ENCODE assay signal across 37 cellular contexts in genomic region chr2:113039675-113040074, GRCh38. TPM values are rescaled to one million over a fixed set of nuclear protein-coding genes. Genes with fewer than 3 reads are reported as not detected.
"Had no signal": no experiment of that assay in that cellular context is flagged by ENCODE, and none has a peak within 500 bp of the region (broad histone marks: within the 10 kb centered on the region; RNA-seq: fewer than 3 reads in every experiment).

No MANE protein-coding gene starts in this region.

- H3K4me3 ChIP-seq: body of pancreas, breast epithelium, Peyer's patch, SJSA1 had no signal

- H3K36me3 ChIP-seq: breast epithelium, Peyer's patch, SJSA1 had no signal

- H3K27me3 Mint-ChIP-seq: activated CD4-positive, alpha-beta T cell treated with anti-CD3 and anti-CD28 coated beads for 36 hours; activated naive CD4-positive, alpha-beta T cell treated with anti-CD3 and anti-CD28 coated beads, Interleukin-2, amount 50 U/mL, for 24 hours; activated T-cell treated with anti-CD3 and anti-CD28 coated beads, Interleukin-2, amount 50 U/mL, for 24 hours had no signal

- H3K9me3 Mint-ChIP-seq: activated CD4-positive, alpha-beta T cell treated with anti-CD3 and anti-CD28 coated beads, Interleukin-2, amount 10 ng/mL, durations not matched to agents 7 days and 5 days; activated naive CD4-positive, alpha-beta T cell treated with anti-CD3 and anti-CD28 coated beads, Interleukin-2, amount 50 U/mL, for 24 hours; activated naive CD8-positive, alpha-beta T cell treated with anti-CD3 and anti-CD28 coated beads, Interleukin-2, amount 10 ng/mL, durations not matched to agents 7 days and 5 days; activated T-cell treated with anti-CD3 and anti-CD28 coated beads, Interleukin-2, amount 50 U/mL, for 24 hours; activated T-helper 2 cell treated with anti-CD3 and anti-CD28 coated beads, Interferon-gamma antibody, Interleukin-2, Interleukin-4, amounts not matched to agents 10 μg/mL and 5 μg/mL and 100 μg/mL, durations not matched to agents 14 hours and 24 hours and 36 hours; T-helper 1 cell treated with Interleukin-12 subunit alpha and Interleukin-12 subunit beta and Interleukin-4 antibody, amounts not matched to agents 30 μg/mL and 1 μg/mL, for 36 hours; T-helper 2 cell treated with Interferon-gamma antibody and Interleukin-4, amounts not matched to agents 5 μg/mL and 100 μg/mL, for 36 hours had no signal

- DNase-seq: activated CD4-positive, alpha-beta T cell treated with anti-CD3 and anti-CD28 coated beads for 36 hours; activated CD4-positive, alpha-beta T cell treated with anti-CD3 and anti-CD28 coated beads, Interleukin-2, amount 10 ng/mL, durations not matched to agents 7 days and 5 days; activated CD4-positive, alpha-beta T cell treated with anti-CD3 and anti-CD28 coated beads, Interleukin-2, amount 50 U/mL, for 48 hours; activated CD8-positive, alpha-beta T cell treated with anti-CD3 and anti-CD28 coated beads, Interleukin-2, amount 10 ng/mL, durations not matched to agents 7 days and 5 days; activated gamma-delta T cell; activated naive CD4-positive, alpha-beta T cell treated with Interleukin-2 at 50 U/mL for 16 hours; activated naive CD8-positive, alpha-beta T cell treated with anti-CD3 and anti-CD28 coated beads, Interleukin-2, amount 10 ng/mL, durations not matched to agents 7 days and 5 days; activated T-cell treated with anti-CD3 and anti-CD28 coated beads, Interleukin-2, amount 50 U/mL, for 24 hours; amygdala; MM.1S; NCI-H1105; NCI-H1417 treated with DMSO at 0.1 percent for 48 hours; NCI-H187 treated with DMSO at 0.1 percent for 48 hours; NCI-H2081; NCI-H226; NCI-H524 treated with DMSO at 0.1 percent for 48 hours; NK-92 treated with Interleukin-12 subunit alpha and Interleukin-12 subunit beta, amount 100 ng/mL, for 24 hours; PC-3; Peyer's patch; RPMI8226; SHP77 treated with DMSO at 0.1 percent for 48 hours; SK-N-SH had no signal

- ATAC-seq: activated CD4-positive, alpha-beta T cell treated with anti-CD3 and anti-CD28 coated beads for 36 hours; activated CD4-positive, CD25-positive, alpha-beta regulatory T cell treated with anti-CD3 and anti-CD28 coated beads, Interleukin-2, amount 50 U/mL, for 24 hours; activated CD8-positive, alpha-beta T cell treated with anti-CD3 and anti-CD28 coated beads, Interleukin-2, amount 10 ng/mL, durations not matched to agents 7 days and 5 days; PC-3; WTC11 had no signal

- H3K9me3 ChIP-seq: body of pancreas, breast epithelium, Peyer's patch, SJSA1, SK-N-SH had no signal

- H3K4me1 ChIP-seq: breast epithelium, Peyer's patch, SJSA1 had no signal

- H3K4me2 ChIP-seq: SK-N-SH had no signal

- H3K27ac Mint-ChIP-seq: activated CD4-positive, alpha-beta T cell treated with anti-CD3 and anti-CD28 coated beads for 36 hours; activated CD4-positive, alpha-beta T cell treated with anti-CD3 and anti-CD28 coated beads, Interleukin-2, amount 10 ng/mL, durations not matched to agents 7 days and 5 days; activated CD8-positive, alpha-beta T cell treated with anti-CD3 and anti-CD28 coated beads, Interleukin-2, amount 10 ng/mL, durations not matched to agents 7 days and 5 days; activated naive CD4-positive, alpha-beta T cell treated with anti-CD3 and anti-CD28 coated beads, Interleukin-2, amount 50 U/mL, for 24 hours; activated naive CD8-positive, alpha-beta T cell treated with anti-CD3 and anti-CD28 coated beads, Interleukin-2, amount 10 ng/mL, durations not matched to agents 7 days and 5 days; activated T-cell treated with anti-CD3 and anti-CD28 coated beads, Interleukin-2, amount 50 U/mL, for 24 hours; activated T-helper 2 cell treated with anti-CD3 and anti-CD28 coated beads, Interferon-gamma antibody, Interleukin-2, Interleukin-4, amounts not matched to agents 10 μg/mL and 5 μg/mL and 100 μg/mL, durations not matched to agents 14 hours and 24 hours and 36 hours; T-helper 1 cell treated with Interleukin-12 subunit alpha and Interleukin-12 subunit beta and Interleukin-4 antibody, amounts not matched to agents 30 μg/mL and 1 μg/mL, for 36 hours; T-helper 2 cell treated with Interferon-gamma antibody and Interleukin-4, amounts not matched to agents 5 μg/mL and 100 μg/mL, for 36 hours; WTC11 had no signal

- H3K4me3 Mint-ChIP-seq: activated CD4-positive, alpha-beta T cell treated with anti-CD3 and anti-CD28 coated beads for 36 hours; activated CD4-positive, alpha-beta T cell treated with anti-CD3 and anti-CD28 coated beads, Interleukin-2, amount 10 ng/mL, durations not matched to agents 7 days and 5 days; activated CD8-positive, alpha-beta T cell treated with anti-CD3 and anti-CD28 coated beads, Interleukin-2, amount 10 ng/mL, durations not matched to agents 7 days and 5 days; activated naive CD4-positive, alpha-beta T cell treated with anti-CD3 and anti-CD28 coated beads, Interleukin-2, amount 50 U/mL, for 24 hours; activated naive CD8-positive, alpha-beta T cell treated with anti-CD3 and anti-CD28 coated beads, Interleukin-2, amount 10 ng/mL, durations not matched to agents 7 days and 5 days; activated T-cell treated with anti-CD3 and anti-CD28 coated beads, Interleukin-2, amount 50 U/mL, for 24 hours; T-helper 1 cell treated with Interleukin-12 subunit alpha and Interleukin-12 subunit beta and Interleukin-4 antibody, amounts not matched to agents 30 μg/mL and 1 μg/mL, for 36 hours; T-helper 2 cell treated with Interferon-gamma antibody and Interleukin-4, amounts not matched to agents 5 μg/mL and 100 μg/mL, for 36 hours; WTC11 had no signal

- H3K27ac ChIP-seq: breast epithelium, Peyer's patch, SJSA1 had no signal

- H3K9ac ChIP-seq: SK-N-SH had no signal

- H3K27me3 ChIP-seq: body of pancreas, breast epithelium, Peyer's patch, SJSA1 had no signal

- H3K4me1 Mint-ChIP-seq: activated CD4-positive, alpha-beta T cell treated with anti-CD3 and anti-CD28 coated beads for 36 hours; activated CD4-positive, alpha-beta T cell treated with anti-CD3 and anti-CD28 coated beads, Interleukin-2, amount 10 ng/mL, durations not matched to agents 7 days and 5 days; activated naive CD8-positive, alpha-beta T cell treated with anti-CD3 and anti-CD28 coated beads, Interleukin-2, amount 10 ng/mL, durations not matched to agents 7 days and 5 days; WTC11 had no signal

RNA-seq across cellular contexts. Expression of gene IL36B, which starts 13.0 kb away (rescaled TPM):
- total RNA-seq: activated CD4-positive, alpha-beta T cell treated with anti-CD3 and anti-CD28 coated beads for 36 hours; activated CD4-positive, alpha-beta T cell treated with anti-CD3 and anti-CD28 coated beads, Interleukin-2, amount 10 ng/mL, durations not matched to agents 7 days and 5 days; activated CD8-positive, alpha-beta T cell treated with anti-CD3 and anti-CD28 coated beads, Interleukin-2, amount 10 ng/mL, durations not matched to agents 7 days and 5 days; activated naive CD8-positive, alpha-beta T cell treated with anti-CD3 and anti-CD28 coated beads, Interleukin-2, amount 10 ng/mL, durations not matched to agents 7 days and 5 days; activated T-helper 2 cell treated with anti-CD3 and anti-CD28 coated beads, Interferon-gamma antibody, Interleukin-2, Interleukin-4, amounts not matched to agents 10 μg/mL and 5 μg/mL and 100 μg/mL, durations not matched to agents 14 hours and 24 hours and 36 hours; astrocyte; body of pancreas; breast epithelium; cardiac septum; cerebellum; LHCN-M2; NCI-H460; PC-3; Peyer's patch; SJSA1; WTC11 had no signal
- polyA plus RNA-seq: adipose tissue, SK-N-SH had no signal

RNA-seq across cellular contexts. Expression of gene IL36RN, which starts 19.3 kb away (rescaled TPM):
- total RNA-seq: activated CD4-positive, alpha-beta T cell treated with anti-CD3 and anti-CD28 coated beads for 36 hours; activated CD4-positive, alpha-beta T cell treated with anti-CD3 and anti-CD28 coated beads, Interleukin-2, amount 10 ng/mL, durations not matched to agents 7 days and 5 days; activated CD8-positive, alpha-beta T cell treated with anti-CD3 and anti-CD28 coated beads, Interleukin-2, amount 10 ng/mL, durations not matched to agents 7 days and 5 days; activated naive CD8-positive, alpha-beta T cell treated with anti-CD3 and anti-CD28 coated beads, Interleukin-2, amount 10 ng/mL, durations not matched to agents 7 days and 5 days; activated T-helper 2 cell treated with anti-CD3 and anti-CD28 coated beads, Interferon-gamma antibody, Interleukin-2, Interleukin-4, amounts not matched to agents 10 μg/mL and 5 μg/mL and 100 μg/mL, durations not matched to agents 14 hours and 24 hours and 36 hours; body of pancreas; breast epithelium; cardiac septum; cerebellum; LHCN-M2; NCI-H460; Peyer's patch; SJSA1; WTC11 had no signal
- polyA plus RNA-seq: SK-N-SH had no signal

RNA-seq across cellular contexts. Expression of gene IL1F10, which starts 28.1 kb away (rescaled TPM):
- total RNA-seq: activated CD4-positive, alpha-beta T cell treated with anti-CD3 and anti-CD28 coated beads for 36 hours; activated CD4-positive, alpha-beta T cell treated with anti-CD3 and anti-CD28 coated beads, Interleukin-2, amount 10 ng/mL, durations not matched to agents 7 days and 5 days; activated CD8-positive, alpha-beta T cell treated with anti-CD3 and anti-CD28 coated beads, Interleukin-2, amount 10 ng/mL, durations not matched to agents 7 days and 5 days; activated naive CD8-positive, alpha-beta T cell treated with anti-CD3 and anti-CD28 coated beads, Interleukin-2, amount 10 ng/mL, durations not matched to agents 7 days and 5 days; activated T-helper 2 cell treated with anti-CD3 and anti-CD28 coated beads, Interferon-gamma antibody, Interleukin-2, Interleukin-4, amounts not matched to agents 10 μg/mL and 5 μg/mL and 100 μg/mL, durations not matched to agents 14 hours and 24 hours and 36 hours; astrocyte; body of pancreas; breast epithelium; cardiac septum; cerebellum; LHCN-M2; NCI-H460; PC-3; Peyer's patch; SJSA1; WTC11 had no signal
- polyA plus RNA-seq: adipose tissue, SK-N-SH had no signal

RNA-seq across cellular contexts. Expression of gene IL36A, which starts 34.4 kb away (rescaled TPM):
- total RNA-seq: activated CD4-positive, alpha-beta T cell treated with anti-CD3 and anti-CD28 coated beads for 36 hours; activated CD4-positive, alpha-beta T cell treated with anti-CD3 and anti-CD28 coated beads, Interleukin-2, amount 10 ng/mL, durations not matched to agents 7 days and 5 days; activated naive CD8-positive, alpha-beta T cell treated with anti-CD3 and anti-CD28 coated beads, Interleukin-2, amount 10 ng/mL, durations not matched to agents 7 days and 5 days; astrocyte; body of pancreas; breast epithelium; cardiac septum; cerebellum; LHCN-M2; NCI-H460; PC-3; Peyer's patch; SJSA1; WTC11 had no signal
- polyA plus RNA-seq: SK-N-SH had no signal
